1 cellular context compared by ENCODE assay signal in the genomic region with DNA sequence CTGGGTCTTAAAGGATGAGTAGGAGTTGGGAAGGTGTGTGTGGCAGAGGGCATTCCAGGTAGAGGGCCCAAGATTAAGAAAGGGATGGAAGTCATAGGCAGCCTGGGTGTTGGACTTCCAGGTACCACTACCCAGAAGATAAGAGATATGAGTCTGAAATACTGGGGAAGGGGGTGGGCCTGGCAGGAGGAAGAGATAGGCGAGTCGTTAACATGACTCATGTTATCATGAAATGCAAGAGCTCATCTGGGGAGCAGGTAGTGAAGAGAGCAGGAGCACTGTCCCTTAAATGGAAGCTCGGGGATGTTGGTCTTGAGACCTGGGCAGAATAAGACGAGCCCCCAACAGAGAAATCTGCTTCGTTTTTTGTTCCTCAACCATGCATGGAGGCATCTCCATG.
TF ChIP-seq lines count a peak whose summit lies in the region.

No MANE protein-coding gene starts in this region.

TF ChIP-seq in K562, 482 proteins besides CTCF, POLR2A, EP300 and RAD21 (continued from another document and continues in another):
- TF ChIP-seq NONO (IDR thresholded peaks at IDR 0.05; ENCODE audit: low read depth in 2 of 2, low read length in 1 of 2) (no peak), NCOA4 (IDR thresholded peaks at IDR 0.05; ENCODE audit: partially characterized antibody) (no peak), ZFP30 (CRISPR knock-in tag; IDR thresholded peaks at IDR 0.05; ENCODE audit: borderline replicate concordance) (no peak), RCOR1 (IDR thresholded peaks at IDR 0.05; ENCODE audit: borderline replicate concordance in 1 of 2, low read depth in 2 of 2, low read length in 2 of 2) (0 out of 4 replicates have a peak, but pooled peaks of 1 of the 2 experiments have one; percentile 30), ATF7 (IDR thresholded peaks at IDR 0.05) (no peak), C11orf30 (IDR thresholded peaks at IDR 0.05; ENCODE audit: low read depth) (peak; percentile 4; the same call in 1 of the 2 replicates), RHOXF2B (CRISPR knock-in tag; conservative IDR thresholded peaks at IDR 0.05) (no peak), PURB (CRISPR knock-in tag; IDR thresholded peaks at IDR 0.05; ENCODE audit: low read depth) (no peak), CEBPG (CRISPR knock-in tag; IDR thresholded peaks at IDR 0.05) (no peak), CEBPG (tag; conservative IDR thresholded peaks at IDR 0.05 in 1 of 2, IDR thresholded peaks at IDR 0.05 in 1 of 2) (no peak), CREB1 (IDR thresholded peaks at IDR 0.05) (no peak), CREB1 (CRISPR knock-in tag; IDR thresholded peaks at IDR 0.05) (no peak), RAD51 (IDR thresholded peaks at IDR 0.05; ENCODE audit: borderline replicate concordance, low read depth) (no peak), NR2C2 (CRISPR knock-in tag; IDR thresholded peaks at IDR 0.05) (no peak), NR2C2 (tag; IDR thresholded peaks at IDR 0.05) (no peak), TCF7L2 (IDR thresholded peaks at IDR 0.05; ENCODE audit: low read depth, low read length) (no peak), ZNF12 (CRISPR knock-in tag; IDR thresholded peaks at IDR 0.05) (no peak), LCOR (CRISPR knock-in tag; IDR thresholded peaks at IDR 0.05) (no peak), DPF2 (IDR thresholded peaks at IDR 0.05) (peak; percentile 89), ZKSCAN1 (IDR thresholded peaks at IDR 0.05; ENCODE audit: low read depth, low read length) (no peak), ARNT (IDR thresholded peaks at IDR 0.05) (no peak), SNIP1 (IDR thresholded peaks at IDR 0.05; ENCODE audit: low read depth) (no peak), MYNN (IDR thresholded peaks at IDR 0.05) (no peak), MYNN (CRISPR knock-in tag; IDR thresholded peaks at IDR 0.05) (no peak), DIDO1 (tag; IDR thresholded peaks at IDR 0.05; ENCODE audit: low read depth) (no peak), MCM2 (IDR thresholded peaks at IDR 0.05; ENCODE audit: low read depth) (no peak), KHSRP (IDR thresholded peaks at IDR 0.05) (no peak), SETDB1 (IDR thresholded peaks at IDR 0.05; ENCODE audit: low read length) (no peak), NFIC (IDR thresholded peaks at IDR 0.05) (peak; percentile 37), CC2D1A (IDR thresholded peaks at IDR 0.05) (no peak), MED1 (CRISPR knock-in tag; IDR thresholded peaks at IDR 0.05; ENCODE audit: borderline replicate concordance) (no peak), THRAP3 (IDR thresholded peaks at IDR 0.05; ENCODE audit: borderline replicate concordance) (no peak), RUNX1 (IDR thresholded peaks at IDR 0.05; ENCODE audit: low read depth) (no peak), KLF16 (IDR thresholded peaks at IDR 0.05) (no peak), ESRRB (CRISPR knock-in tag; IDR thresholded peaks at IDR 0.05; ENCODE audit: borderline replicate concordance) (no peak), ZNF77 (CRISPR knock-in tag; IDR thresholded peaks at IDR 0.05) (no peak), CBFA2T2 (conservative IDR thresholded peaks at IDR 0.05) (peak; percentile 56), JUND (IDR thresholded peaks at IDR 0.05; ENCODE audit: borderline replicate concordance, low read depth, low read length) (peak; percentile 90), JUND (tag; IDR thresholded peaks at IDR 0.05; ENCODE audit: borderline replicate concordance, low read depth, low read length) (peak; percentile 91; the same call in 1 of the 3 replicates), FOXK2 (conservative IDR thresholded peaks at IDR 0.05 in 1 of 2, IDR thresholded peaks at IDR 0.05 in 1 of 2; ENCODE audit: low read depth in 2 of 2) (no peak), PTBP1 (IDR thresholded peaks at IDR 0.05; ENCODE audit: low read depth, low read length) (no peak)
- TF ChIP-seq, protein P1, sequence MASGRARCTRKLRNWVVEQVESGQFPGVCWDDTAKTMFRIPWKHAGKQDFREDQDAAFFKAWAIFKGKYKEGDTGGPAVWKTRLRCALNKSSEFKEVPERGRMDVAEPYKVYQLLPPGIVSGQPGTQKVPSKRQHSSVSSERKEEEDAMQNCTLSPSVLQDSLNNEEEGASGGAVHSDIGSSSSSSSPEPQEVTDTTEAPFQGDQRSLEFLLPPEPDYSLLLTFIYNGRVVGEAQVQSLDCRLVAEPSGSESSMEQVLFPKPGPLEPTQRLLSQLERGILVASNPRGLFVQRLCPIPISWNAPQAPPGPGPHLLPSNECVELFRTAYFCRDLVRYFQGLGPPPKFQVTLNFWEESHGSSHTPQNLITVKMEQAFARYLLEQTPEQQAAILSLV (tag; IDR thresholded peaks at IDR 0.05), result no peak
- TF ChIP-seq, protein P2, sequence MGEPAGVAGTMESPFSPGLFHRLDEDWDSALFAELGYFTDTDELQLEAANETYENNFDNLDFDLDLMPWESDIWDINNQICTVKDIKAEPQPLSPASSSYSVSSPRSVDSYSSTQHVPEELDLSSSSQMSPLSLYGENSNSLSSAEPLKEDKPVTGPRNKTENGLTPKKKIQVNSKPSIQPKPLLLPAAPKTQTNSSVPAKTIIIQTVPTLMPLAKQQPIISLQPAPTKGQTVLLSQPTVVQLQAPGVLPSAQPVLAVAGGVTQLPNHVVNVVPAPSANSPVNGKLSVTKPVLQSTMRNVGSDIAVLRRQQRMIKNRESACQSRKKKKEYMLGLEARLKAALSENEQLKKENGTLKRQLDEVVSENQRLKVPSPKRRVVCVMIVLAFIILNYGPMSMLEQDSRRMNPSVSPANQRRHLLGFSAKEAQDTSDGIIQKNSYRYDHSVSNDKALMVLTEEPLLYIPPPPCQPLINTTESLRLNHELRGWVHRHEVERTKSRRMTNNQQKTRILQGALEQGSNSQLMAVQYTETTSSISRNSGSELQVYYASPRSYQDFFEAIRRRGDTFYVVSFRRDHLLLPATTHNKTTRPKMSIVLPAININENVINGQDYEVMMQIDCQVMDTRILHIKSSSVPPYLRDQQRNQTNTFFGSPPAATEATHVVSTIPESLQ (CRISPR knock-in tag; IDR thresholded peaks at IDR 0.05), result no peak
- TF ChIP-seq, protein P3, sequence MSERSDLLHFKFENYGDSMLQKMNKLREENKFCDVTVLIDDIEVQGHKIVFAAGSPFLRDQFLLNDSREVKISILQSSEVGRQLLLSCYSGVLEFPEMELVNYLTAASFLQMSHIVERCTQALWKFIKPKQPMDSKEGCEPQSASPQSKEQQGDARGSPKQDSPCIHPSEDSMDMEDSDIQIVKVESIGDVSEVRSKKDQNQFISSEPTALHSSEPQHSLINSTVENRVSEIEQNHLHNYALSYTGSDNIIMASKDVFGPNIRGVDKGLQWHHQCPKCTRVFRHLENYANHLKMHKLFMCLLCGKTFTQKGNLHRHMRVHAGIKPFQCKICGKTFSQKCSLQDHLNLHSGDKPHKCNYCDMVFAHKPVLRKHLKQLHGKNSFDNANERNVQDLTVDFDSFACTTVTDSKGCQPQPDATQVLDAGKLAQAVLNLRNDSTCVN (CRISPR knock-in tag; IDR thresholded peaks at IDR 0.05), result no peak
- TF ChIP-seq, protein P4, sequence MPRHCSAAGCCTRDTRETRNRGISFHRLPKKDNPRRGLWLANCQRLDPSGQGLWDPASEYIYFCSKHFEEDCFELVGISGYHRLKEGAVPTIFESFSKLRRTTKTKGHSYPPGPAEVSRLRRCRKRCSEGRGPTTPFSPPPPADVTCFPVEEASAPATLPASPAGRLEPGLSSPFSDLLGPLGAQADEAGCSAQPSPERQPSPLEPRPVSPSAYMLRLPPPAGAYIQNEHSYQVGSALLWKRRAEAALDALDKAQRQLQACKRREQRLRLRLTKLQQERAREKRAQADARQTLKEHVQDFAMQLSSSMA (CRISPR knock-in tag; IDR thresholded peaks at IDR 0.05), result no peak
- TF ChIP-seq, protein P5, sequence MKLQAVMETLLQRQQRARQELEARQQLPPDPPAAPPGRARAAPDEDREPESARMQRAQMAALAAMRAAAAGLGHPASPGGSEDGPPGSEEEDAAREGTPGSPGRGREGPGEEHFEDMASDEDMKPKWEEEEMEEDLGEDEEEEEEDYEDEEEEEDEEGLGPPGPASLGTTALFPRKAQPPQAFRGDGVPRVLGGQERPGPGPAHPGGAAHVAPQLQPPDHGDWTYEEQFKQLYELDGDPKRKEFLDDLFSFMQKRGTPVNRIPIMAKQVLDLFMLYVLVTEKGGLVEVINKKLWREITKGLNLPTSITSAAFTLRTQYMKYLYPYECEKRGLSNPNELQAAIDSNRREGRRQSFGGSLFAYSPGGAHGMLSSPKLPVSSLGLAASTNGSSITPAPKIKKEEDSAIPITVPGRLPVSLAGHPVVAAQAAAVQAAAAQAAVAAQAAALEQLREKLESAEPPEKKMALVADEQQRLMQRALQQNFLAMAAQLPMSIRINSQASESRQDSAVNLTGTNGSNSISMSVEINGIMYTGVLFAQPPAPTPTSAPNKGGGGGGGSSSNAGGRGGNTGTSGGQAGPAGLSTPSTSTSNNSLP (IDR thresholded peaks at IDR 0.05; ENCODE audit: borderline replicate concordance, low read depth, low read length), result no peak
- TF ChIP-seq, protein P6, sequence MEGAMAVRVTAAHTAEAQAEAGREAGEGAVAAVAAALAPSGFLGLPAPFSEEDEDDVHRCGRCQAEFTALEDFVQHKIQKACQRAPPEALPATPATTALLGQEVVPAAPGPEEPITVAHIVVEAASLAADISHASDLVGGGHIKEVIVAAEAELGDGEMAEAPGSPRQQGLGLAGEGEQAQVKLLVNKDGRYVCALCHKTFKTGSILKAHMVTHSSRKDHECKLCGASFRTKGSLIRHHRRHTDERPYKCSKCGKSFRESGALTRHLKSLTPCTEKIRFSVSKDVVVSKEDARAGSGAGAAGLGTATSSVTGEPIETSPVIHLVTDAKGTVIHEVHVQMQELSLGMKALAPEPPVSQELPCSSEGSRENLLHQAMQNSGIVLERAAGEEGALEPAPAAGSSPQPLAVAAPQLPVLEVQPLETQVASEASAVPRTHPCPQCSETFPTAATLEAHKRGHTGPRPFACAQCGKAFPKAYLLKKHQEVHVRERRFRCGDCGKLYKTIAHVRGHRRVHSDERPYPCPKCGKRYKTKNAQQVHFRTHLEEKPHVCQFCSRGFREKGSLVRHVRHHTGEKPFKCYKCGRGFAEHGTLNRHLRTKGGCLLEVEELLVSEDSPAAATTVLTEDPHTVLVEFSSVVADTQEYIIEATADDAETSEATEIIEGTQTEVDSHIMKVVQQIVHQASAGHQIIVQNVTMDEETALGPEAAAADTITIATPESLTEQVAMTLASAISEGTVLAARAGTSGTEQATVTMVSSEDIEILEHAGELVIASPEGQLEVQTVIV (CRISPR knock-in tag; IDR thresholded peaks at IDR 0.05; ENCODE audit: borderline replicate concordance), result no peak
- TF ChIP-seq, protein P7, sequence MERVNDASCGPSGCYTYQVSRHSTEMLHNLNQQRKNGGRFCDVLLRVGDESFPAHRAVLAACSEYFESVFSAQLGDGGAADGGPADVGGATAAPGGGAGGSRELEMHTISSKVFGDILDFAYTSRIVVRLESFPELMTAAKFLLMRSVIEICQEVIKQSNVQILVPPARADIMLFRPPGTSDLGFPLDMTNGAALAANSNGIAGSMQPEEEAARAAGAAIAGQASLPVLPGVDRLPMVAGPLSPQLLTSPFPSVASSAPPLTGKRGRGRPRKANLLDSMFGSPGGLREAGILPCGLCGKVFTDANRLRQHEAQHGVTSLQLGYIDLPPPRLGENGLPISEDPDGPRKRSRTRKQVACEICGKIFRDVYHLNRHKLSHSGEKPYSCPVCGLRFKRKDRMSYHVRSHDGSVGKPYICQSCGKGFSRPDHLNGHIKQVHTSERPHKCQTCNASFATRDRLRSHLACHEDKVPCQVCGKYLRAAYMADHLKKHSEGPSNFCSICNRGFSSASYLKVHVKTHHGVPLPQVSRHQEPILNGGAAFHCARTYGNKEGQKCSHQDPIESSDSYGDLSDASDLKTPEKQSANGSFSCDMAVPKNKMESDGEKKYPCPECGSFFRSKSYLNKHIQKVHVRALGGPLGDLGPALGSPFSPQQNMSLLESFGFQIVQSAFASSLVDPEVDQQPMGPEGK (CRISPR knock-in tag; IDR thresholded peaks at IDR 0.05; ENCODE audit: borderline replicate concordance), result no peak
- TF ChIP-seq, protein P8, sequence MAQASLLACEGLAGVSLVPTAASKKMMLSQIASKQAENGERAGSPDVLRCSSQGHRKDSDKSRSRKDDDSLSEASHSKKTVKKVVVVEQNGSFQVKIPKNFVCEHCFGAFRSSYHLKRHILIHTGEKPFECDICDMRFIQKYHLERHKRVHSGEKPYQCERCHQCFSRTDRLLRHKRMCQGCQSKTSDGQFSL (CRISPR knock-in tag; IDR thresholded peaks at IDR 0.05), result no peak
- TF ChIP-seq, protein P8 (tag; IDR thresholded peaks at IDR 0.05), result no peak
- TF ChIP-seq, protein P9, sequence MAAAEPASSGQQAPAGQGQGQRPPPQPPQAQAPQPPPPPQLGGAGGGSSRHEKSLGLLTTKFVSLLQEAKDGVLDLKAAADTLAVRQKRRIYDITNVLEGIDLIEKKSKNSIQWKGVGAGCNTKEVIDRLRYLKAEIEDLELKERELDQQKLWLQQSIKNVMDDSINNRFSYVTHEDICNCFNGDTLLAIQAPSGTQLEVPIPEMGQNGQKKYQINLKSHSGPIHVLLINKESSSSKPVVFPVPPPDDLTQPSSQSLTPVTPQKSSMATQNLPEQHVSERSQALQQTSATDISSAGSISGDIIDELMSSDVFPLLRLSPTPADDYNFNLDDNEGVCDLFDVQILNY (CRISPR knock-in tag; IDR thresholded peaks at IDR 0.05), result no peak
- TF ChIP-seq, protein P10, sequence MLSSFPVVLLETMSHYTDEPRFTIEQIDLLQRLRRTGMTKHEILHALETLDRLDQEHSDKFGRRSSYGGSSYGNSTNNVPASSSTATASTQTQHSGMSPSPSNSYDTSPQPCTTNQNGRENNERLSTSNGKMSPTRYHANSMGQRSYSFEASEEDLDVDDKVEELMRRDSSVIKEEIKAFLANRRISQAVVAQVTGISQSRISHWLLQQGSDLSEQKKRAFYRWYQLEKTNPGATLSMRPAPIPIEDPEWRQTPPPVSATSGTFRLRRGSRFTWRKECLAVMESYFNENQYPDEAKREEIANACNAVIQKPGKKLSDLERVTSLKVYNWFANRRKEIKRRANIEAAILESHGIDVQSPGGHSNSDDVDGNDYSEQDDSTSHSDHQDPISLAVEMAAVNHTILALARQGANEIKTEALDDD (IDR thresholded peaks at IDR 0.05), result no peak
- TF ChIP-seq, protein P11, sequence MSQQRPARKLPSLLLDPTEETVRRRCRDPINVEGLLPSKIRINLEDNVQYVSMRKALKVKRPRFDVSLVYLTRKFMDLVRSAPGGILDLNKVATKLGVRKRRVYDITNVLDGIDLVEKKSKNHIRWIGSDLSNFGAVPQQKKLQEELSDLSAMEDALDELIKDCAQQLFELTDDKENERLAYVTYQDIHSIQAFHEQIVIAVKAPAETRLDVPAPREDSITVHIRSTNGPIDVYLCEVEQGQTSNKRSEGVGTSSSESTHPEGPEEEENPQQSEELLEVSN (IDR thresholded peaks at IDR 0.05; ENCODE audit: borderline replicate concordance in 1 of 2, extremely low read depth in 1 of 2, insufficient read depth in 1 of 2, insufficient read length in 1 of 2, low read depth in 1 of 2, low read length in 1 of 2, poor library complexity in 1 of 2, severe bottlenecking in 1 of 2), result no peak
